Comparison of ENCODE assay signal across 8 cellular contexts in genomic region chr12:50110762-50111416, GRCh38. TPM values are rescaled to one million over a fixed set of nuclear protein-coding genes. Genes with fewer than 3 reads are reported as not detected.
DNase-seq lines count a peak whose midpoint lies in the region; ATAC-seq and TF ChIP-seq lines count a peak whose summit lies in the region.

No MANE protein-coding gene starts in this region.

- no peaks in the 10 kb centered on the region for H3K27me3 Mint-ChIP-seq in central memory CD8-positive, alpha-beta T cell

- no peaks in the 10 kb centered on the region; the same call in 1 of the 2 replicates for H3K36me3 ChIP-seq in GM06990 (ENCODE audit: control insufficient read depth, insufficient read depth, low read length)

- peak overlapping the region; percentile 51 for H3K4me3 ChIP-seq in GM06990 (replicated peaks; ENCODE audit: low read depth, low read length)

- H3K4me1 Mint-ChIP-seq in central memory CD8-positive, alpha-beta T cell: peaks cover 25% of the 10 kb centered on the region

- H3K9me3 Mint-ChIP-seq in central memory CD8-positive, alpha-beta T cell: no peaks in the 10 kb centered on the region

- no peak for ATAC-seq in central memory CD8-positive, alpha-beta T cell (replicated peaks; ENCODE audit: extremely low read depth, poor library complexity, severe bottlenecking)
- ATAC-seq in HG03378 (IDR thresholded peaks at IDR 0.05; ENCODE audit: unreplicated experiment): no peak

- peak overlapping the region; percentile 97 for H3K27ac Mint-ChIP-seq in central memory CD8-positive, alpha-beta T cell (ENCODE audit: low read depth)

- DNase-seq in A172 (ENCODE audit: low spot score) (peak; percentile 74), GM06990 (ENCODE audit: extremely low read depth, insufficient read length) (peak; percentile 65), NCI-H526 (lab: John Stamatoyannopoulos, UW) (peak; percentile 61 to 83), left kidney (ENCODE audit: low read depth, low spot score) (peak; percentile 96), stromal cell of bone marrow (ENCODE audit: low read depth) (peak; percentile 36), NCI-H1105 (lab: John Stamatoyannopoulos, UW) (no peak)
- no peak for DNase-seq in central memory CD8-positive, alpha-beta T cell (ENCODE audit: low spot score in 2 of 2)

- TF ChIP-seq CTCF in GM06990 (IDR thresholded peaks at IDR 0.05; ENCODE audit: insufficient read depth, low read length, poor library complexity, severe bottlenecking): no peak

- H3K36me3 Mint-ChIP-seq in central memory CD8-positive, alpha-beta T cell (ENCODE audit: insufficient read depth): peaks cover 27% of the 10 kb centered on the region

- no peaks in the 10 kb centered on the region for H3K27me3 ChIP-seq in GM06990 (replicated peaks; ENCODE audit: control insufficient read depth, insufficient read depth, low read length)

- H3K4me3 Mint-ChIP-seq in central memory CD8-positive, alpha-beta T cell: peak overlapping the region; percentile 98

RNA-seq across cellular contexts. Expression of gene COX14, which starts 1.1 kb away (rescaled TPM):
- 49.7 and 76.4 TPM in 2 replicates for total RNA-seq in A172 (2014; rRNA removed; shearing (Covaris generic))

RNA-seq across cellular contexts. Expression of gene GPD1, which starts 7.1 kb away (rescaled TPM):
- 0.29 and 3.8 TPM in 2 replicates for total RNA-seq in A172 (2014; rRNA removed; shearing (Covaris generic))

RNA-seq across cellular contexts. Expression of gene SMARCD1, which starts 25.7 kb away (rescaled TPM):
- 57.4 and 93.9 TPM in 2 replicates for total RNA-seq in A172 (2014; rRNA removed; shearing (Covaris generic))

RNA-seq across cellular contexts. Expression of gene ASIC1, which starts 53.5 kb away (rescaled TPM):
- 1.6 and 3.3 TPM in 2 replicates for total RNA-seq in A172 (2014; rRNA removed; shearing (Covaris generic))

RNA-seq across cellular contexts. Expression of gene CERS5, which starts 56.3 kb away (rescaled TPM):
- 18.9 and 19.2 TPM in 2 replicates for total RNA-seq in A172 (2014; rRNA removed; shearing (Covaris generic))

Comparison
In these comparisons a context has a peak if more than half of its experiments do, and no peak if none do; other contexts are left out.
1. DNase-seq: peak in A172 (single experiment), GM06990 (single experiment), NCI-H526 (2 of 2), left kidney (single experiment) and stromal cell of bone marrow (single experiment); none in central memory CD8-positive, alpha-beta T cell (0 of 2) and NCI-H1105 (single experiment).